In the genomic region with DNA sequence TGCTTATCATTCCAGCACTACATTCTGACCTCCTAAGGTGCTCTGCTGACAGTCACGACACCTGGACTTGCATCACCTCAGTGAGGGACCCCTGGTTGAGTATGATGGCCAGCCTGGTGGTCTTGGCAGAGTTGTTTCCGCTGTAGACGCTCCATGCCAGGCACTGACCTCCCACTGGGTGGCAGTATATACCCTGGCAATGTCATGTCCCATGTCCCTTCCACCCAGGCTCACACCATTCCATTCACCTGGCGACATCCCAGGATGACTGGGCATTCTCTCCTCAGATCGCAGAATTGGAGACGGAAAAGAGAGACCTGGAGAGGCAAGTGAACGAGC, we compare ENCODE assay signal across 8 cellular contexts. TPM values are rescaled to one million over a fixed set of nuclear protein-coding genes. Genes with fewer than 3 reads are reported as not detected.
A peak's percentile ranks its signal among the peaks of the same experiment; 100 is the strongest.
DNase-seq lines count a peak whose midpoint lies in the region; ATAC-seq and TF ChIP-seq lines count a peak whose summit lies in the region.

No MANE protein-coding gene starts in this region.

- H3K27ac ChIP-seq in right lobe of liver = no peak overlapping the region

- H3K4me3 ChIP-seq in NT2/D1 (ENCODE audit: insufficient read length, low read depth) (no peak overlapping the region), right lobe of liver (no peak overlapping the region)

- no peak for TF ChIP-seq POLR2A in right lobe of liver (IDR thresholded peaks at IDR 0.05)

- CTCF ChIA-PET in activated CD4-positive, alpha-beta T cell treated with anti-CD3 and anti-CD28 coated beads for 36 hours (lab: Charles Lee) = interaction anchor here (0.7 to 1.2 kb wide), 3 partner anchors 54 to 1273 kb away, joined by 3 to 4 read pairs (median 3); no protein-coding TSS in a partner anchor

- H3K4me1 ChIP-seq in NT2/D1 (ENCODE audit: insufficient read depth, insufficient read length) = peaks cover 8% of the 10 kb centered on the region
- H3K4me1 ChIP-seq in right lobe of liver = peaks cover 0 to 9% (median 0%) of the 10 kb centered on the region in 4 donors

- peaks cover 12% of the 10 kb centered on the region for H3K36me3 Mint-ChIP-seq in activated CD4-positive, alpha-beta T cell treated with anti-CD3 and anti-CD28 coated beads for 36 hours (ENCODE audit: low read depth)
- H3K36me3 Mint-ChIP-seq in activated naive CD8-positive, alpha-beta T cell treated with anti-CD3 and anti-CD28 coated beads, Interleukin-2, amount 10 ng/mL, durations not matched to agents 7 days and 5 days = peaks cover 5% of the 10 kb centered on the region

- DNase-seq in activated CD4-positive, alpha-beta T cell treated with anti-CD3 and anti-CD28 coated beads for 36 hours = peak; percentile 58
- no peak for DNase-seq in activated CD4-positive, alpha-beta T cell treated with anti-CD3 and anti-CD28 coated beads for 4 hours
- peak; percentile 15 for DNase-seq in NT2/D1 (ENCODE audit: low read depth, low spot score)
- DNase-seq in activated naive CD8-positive, alpha-beta T cell treated with anti-CD3 and anti-CD28 coated beads, Interleukin-2, amount 10 ng/mL, durations not matched to agents 7 days and 5 days = peak; percentile 53
- DNase-seq in right lobe of liver = no peak
- no peak for DNase-seq in amniotic stem cell (lab: John Stamatoyannopoulos, UW)

- intact Hi-C loops in activated CD4-positive, alpha-beta T cell treated with anti-CD3 and anti-CD28 coated beads for 36 hours (cut with DNase I, micrococcal nuclease) = loop anchor here (1.0 kb wide), 1 partner anchor 121 kb away; no protein-coding TSS in a partner anchor
- intact Hi-C loops in right lobe of liver (cut with DNase I) = no loop called here

- peak; percentile 19 to 41 (median 23) for TF ChIP-seq CTCF in right lobe of liver (IDR thresholded peaks at IDR 0.05)

- no peaks in the 10 kb centered on the region for H3K9me3 Mint-ChIP-seq in activated CD4-positive, alpha-beta T cell treated with anti-CD3 and anti-CD28 coated beads for 36 hours (ENCODE audit: low read depth)
- H3K9me3 Mint-ChIP-seq in activated naive CD8-positive, alpha-beta T cell treated with anti-CD3 and anti-CD28 coated beads, Interleukin-2, amount 10 ng/mL, durations not matched to agents 7 days and 5 days = no peaks in the 10 kb centered on the region

- H3K27me3 ChIP-seq in NT2/D1 (ENCODE audit: insufficient read depth, insufficient read length) = no peaks in the 10 kb centered on the region
- no peaks in the 10 kb centered on the region for H3K27me3 ChIP-seq in right lobe of liver

- POLR2A ChIA-PET in activated CD4-positive, alpha-beta T cell treated with anti-CD3 and anti-CD28 coated beads for 36 hours (lab: Charles Lee) = no interaction called here
- POLR2A ChIA-PET in activated naive CD8-positive, alpha-beta T cell treated with anti-CD3 and anti-CD28 coated beads, Interleukin-2, amount 10 ng/mL, durations not matched to agents 7 days and 5 days (lab: Charles Lee) = no interaction called here

- 85% methylated on average over 6 of the region's 7 CpGs for WGBS in right lobe of liver (ENCODE audit: insufficient coverage, low coverage, low lambda C conversion rate, missing lambda C conversion rate)

- no peaks in the 10 kb centered on the region for H3K27me3 Mint-ChIP-seq in activated CD4-positive, alpha-beta T cell treated with anti-CD3 and anti-CD28 coated beads for 36 hours
- no peaks in the 10 kb centered on the region for H3K27me3 Mint-ChIP-seq in activated naive CD8-positive, alpha-beta T cell treated with anti-CD3 and anti-CD28 coated beads, Interleukin-2, amount 10 ng/mL, durations not matched to agents 7 days and 5 days

- H3K9me3 ChIP-seq in NT2/D1 (ENCODE audit: insufficient read depth, low read length) (peaks cover 13% of the 10 kb centered on the region; the same call in 1 of the 2 replicates), right lobe of liver (no peaks in the 10 kb centered on the region)

- no peak overlapping the region for H3K27ac Mint-ChIP-seq in activated CD4-positive, alpha-beta T cell treated with anti-CD3 and anti-CD28 coated beads for 36 hours
- H3K27ac Mint-ChIP-seq in activated naive CD8-positive, alpha-beta T cell treated with anti-CD3 and anti-CD28 coated beads, Interleukin-2, amount 10 ng/mL, durations not matched to agents 7 days and 5 days = peak overlapping the region; percentile 66

- ATAC-seq in activated CD4-positive, alpha-beta T cell treated with anti-CD3 and anti-CD28 coated beads for 36 hours = peak; percentile 78
- no peak for ATAC-seq in activated naive CD8-positive, alpha-beta T cell treated with anti-CD3 and anti-CD28 coated beads, Interleukin-2, amount 10 ng/mL, durations not matched to agents 7 days and 5 days (ENCODE audit: low read depth)
- ATAC-seq in right lobe of liver = no peak
- no peak for ATAC-seq in GM19455 (IDR thresholded peaks at IDR 0.05; ENCODE audit: unreplicated experiment)
- no peak for ATAC-seq in activated CD4-positive, CD25-positive, alpha-beta regulatory T cell treated with anti-CD3 and anti-CD28 coated beads, Interleukin-2, amount 50 U/mL, for 24 hours

- H3K4me3 Mint-ChIP-seq in activated CD4-positive, alpha-beta T cell treated with anti-CD3 and anti-CD28 coated beads for 36 hours = no peak overlapping the region
- H3K4me3 Mint-ChIP-seq in activated naive CD8-positive, alpha-beta T cell treated with anti-CD3 and anti-CD28 coated beads, Interleukin-2, amount 10 ng/mL, durations not matched to agents 7 days and 5 days = no peak overlapping the region

- H3K36me3 ChIP-seq in NT2/D1 (ENCODE audit: insufficient read depth, insufficient read length, low read length) = peaks cover 56% of the 10 kb centered on the region
- peaks cover 0 to 22% (median 7%) of the 10 kb centered on the region in 4 donors for H3K36me3 ChIP-seq in right lobe of liver

- H3K4me1 Mint-ChIP-seq in activated CD4-positive, alpha-beta T cell treated with anti-CD3 and anti-CD28 coated beads for 36 hours = no peaks in the 10 kb centered on the region
- H3K4me1 Mint-ChIP-seq in activated naive CD8-positive, alpha-beta T cell treated with anti-CD3 and anti-CD28 coated beads, Interleukin-2, amount 10 ng/mL, durations not matched to agents 7 days and 5 days = peaks cover 2% of the 10 kb centered on the region

- no peak overlapping the region for H3K9ac ChIP-seq in NT2/D1 (ENCODE audit: insufficient read length, low read depth)

RNA-seq across cellular contexts. Expression of a gene that starts 5.0 kb away (rescaled TPM):
- under 1 TPM in 1 of 2 experiments, not detected in 1; 0.16 TPM for total RNA-seq in activated CD4-positive, alpha-beta T cell treated with anti-CD3 and anti-CD28 coated beads for 36 hours
- under 1 TPM in 1 of 2 experiments, not detected in 1; 0.11 TPM for total RNA-seq in activated naive CD8-positive, alpha-beta T cell treated with anti-CD3 and anti-CD28 coated beads, Interleukin-2, amount 10 ng/mL, durations not matched to agents 7 days and 5 days
- total RNA-seq in right lobe of liver = 10 to 100 TPM in 1 of 6 experiments, 1 to 10 TPM in 5; 4.1 to 13.6 (median 7.3) TPM

RNA-seq across cellular contexts. Expression of a gene that starts 7.7 kb away (rescaled TPM):
- total RNA-seq in activated CD4-positive, alpha-beta T cell treated with anti-CD3 and anti-CD28 coated beads for 36 hours = 10 to 100 TPM; 18.7 to 21.3 TPM
- 10 to 100 TPM; 29.3 to 32.3 TPM for total RNA-seq in activated naive CD8-positive, alpha-beta T cell treated with anti-CD3 and anti-CD28 coated beads, Interleukin-2, amount 10 ng/mL, durations not matched to agents 7 days and 5 days
- 10 to 100 TPM in 2 of 6 experiments, 1 to 10 TPM in 4; 6.2 to 10.6 (median 8.8) TPM for total RNA-seq in right lobe of liver

RNA-seq across cellular contexts. Expression of a gene that starts 34.0 kb away (rescaled TPM):
- 10 to 100 TPM; 82.3 to 98.8 TPM for total RNA-seq in activated CD4-positive, alpha-beta T cell treated with anti-CD3 and anti-CD28 coated beads for 36 hours
- 10 to 100 TPM; 45.2 to 46.9 TPM for total RNA-seq in activated naive CD8-positive, alpha-beta T cell treated with anti-CD3 and anti-CD28 coated beads, Interleukin-2, amount 10 ng/mL, durations not matched to agents 7 days and 5 days
- 10 to 100 TPM; 10.4 to 29.0 (median 19.9) TPM for total RNA-seq in right lobe of liver

RNA-seq across cellular contexts. Expression of a gene that starts 47.2 kb away (rescaled TPM):
- 10 to 100 TPM; 66.8 to 72.2 TPM for total RNA-seq in activated CD4-positive, alpha-beta T cell treated with anti-CD3 and anti-CD28 coated beads for 36 hours
- 10 to 100 TPM; 73.8 to 80.6 TPM for total RNA-seq in activated naive CD8-positive, alpha-beta T cell treated with anti-CD3 and anti-CD28 coated beads, Interleukin-2, amount 10 ng/mL, durations not matched to agents 7 days and 5 days
- 10 to 100 TPM; 12.9 to 55.9 (median 32.8) TPM for total RNA-seq in right lobe of liver

Comparison
In these comparisons a context has a peak if more than half of its experiments do, and no peak if none do; other contexts are left out.
1. DNase-seq: peak in activated CD4-positive, alpha-beta T cell treated with anti-CD3 and anti-CD28 coated beads for 36 hours (single experiment), NT2/D1 (single experiment) and activated naive CD8-positive, alpha-beta T cell treated with anti-CD3 and anti-CD28 coated beads, Interleukin-2, amount 10 ng/mL, durations not matched to agents 7 days and 5 days (single experiment); none in activated CD4-positive, alpha-beta T cell treated with anti-CD3 and anti-CD28 coated beads for 4 hours (0 of 2), right lobe of liver (0 of 3) and amniotic stem cell (single experiment).
2. RNA of a gene that starts 5.0 kb away (total RNA-seq): 4.1 to 13.6 TPM in right lobe of liver; 0.11 TPM in activated naive CD8-positive, alpha-beta T cell treated with anti-CD3 and anti-CD28 coated beads, Interleukin-2, amount 10 ng/mL, durations not matched to agents 7 days and 5 days and 0.16 TPM in activated CD4-positive, alpha-beta T cell treated with anti-CD3 and anti-CD28 coated beads for 36 hours; every median in the first group is over 4 times any median in the second.
3. intact Hi-C loops: an anchor here in activated CD4-positive, alpha-beta T cell treated with anti-CD3 and anti-CD28 coated beads for 36 hours (1.0 kb wide); none called in right lobe of liver.